Comparison of ENCODE assay signal across 10 cellular contexts in the genomic region with DNA sequence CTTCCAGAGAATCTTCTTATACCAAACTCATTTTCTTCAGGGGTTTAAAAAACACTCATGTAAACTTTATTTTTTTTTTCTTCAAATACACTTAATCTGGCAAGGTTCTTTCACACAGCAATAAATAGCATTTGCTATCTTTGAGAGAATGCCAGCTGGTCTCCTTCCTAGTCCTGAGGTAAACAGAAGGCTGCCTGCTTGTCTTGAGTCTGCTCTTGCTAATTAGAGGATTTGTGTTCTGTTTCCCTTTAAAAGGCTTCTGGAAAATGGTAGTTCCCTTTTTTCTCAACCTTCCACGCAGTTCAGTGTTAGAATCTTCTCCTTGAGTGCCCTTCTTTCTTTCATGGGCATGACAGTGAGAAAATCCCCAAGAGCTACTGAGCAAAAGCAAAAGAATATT.
DNase-seq lines count a peak whose midpoint lies in the region; ATAC-seq and TF ChIP-seq lines count a peak whose summit lies in the region.
"Had no signal": no experiment of that assay in that cellular context is flagged by ENCODE, and none has a peak within 500 bp of the region (broad histone marks: within the 10 kb centered on the region; RNA-seq: fewer than 3 reads in every experiment).

No MANE protein-coding gene starts in this region.

- peak overlapping the region; percentile 80 for H2AFZ ChIP-seq in ACC112 (ENCODE audit: low read length, unreplicated experiment)

- no peaks in the 10 kb centered on the region for H3K79me2 ChIP-seq in ACC112 (ENCODE audit: control insufficient read depth, insufficient read depth, low read length, unreplicated experiment)

- DNase-seq in NCI-H2171 (lab: John Stamatoyannopoulos, UW), result peak; percentile 63
- DNase-seq in coronary artery (ENCODE audit: low spot score), result no peak
- DNase-seq in midbrain (lab: John Stamatoyannopoulos, UW), result peak; percentile 30
- DNase-seq in activated CD4-positive, alpha-beta T cell treated with anti-CD3 and anti-CD28 coated beads, Interleukin-2, amount 50 U/mL, for 48 hours, result no peak
- no peak for DNase-seq in foreskin melanocyte
- no peak for DNase-seq in SKM-1 (lab: John Stamatoyannopoulos, UW; ENCODE audit: unreplicated experiment)
- DNase-seq: activated B cell treated with CpG ODN at 0.5 μM for 24 hours had no signal

- no peak for ATAC-seq in GM18867 (IDR thresholded peaks at IDR 0.05; ENCODE audit: unreplicated experiment)

- H3K4me3 ChIP-seq in ACC112 (ENCODE audit: low read depth, low read length) (no peak overlapping the region), coronary artery (no peak overlapping the region)

- H3K27ac ChIP-seq in ACC112 (ENCODE audit: low read depth, low read length) (no peak overlapping the region), coronary artery (peak overlapping the region; percentile 39 to 82)
- H3K27ac ChIP-seq: C4-2B had no signal

- no peaks in the 10 kb centered on the region for H3K36me3 ChIP-seq in ACC112 (ENCODE audit: insufficient read depth, low read length)

- no peaks in the 10 kb centered on the region for H3K4me1 ChIP-seq in ACC112 (ENCODE audit: control insufficient read depth, insufficient read depth, low read length, unreplicated experiment)

- no peaks in the 10 kb centered on the region for H3K27me3 ChIP-seq in ACC112 (ENCODE audit: insufficient read depth, low read length)

- TF ChIP-seq CTCF in coronary artery (IDR thresholded peaks at IDR 0.05), result no peak

Comparison
In these comparisons a context has a peak if more than half of its experiments do, and no peak if none do; other contexts are left out.
1. DNase-seq: peak in NCI-H2171 (single experiment) and midbrain (single experiment); none in coronary artery (single experiment), activated CD4-positive, alpha-beta T cell treated with anti-CD3 and anti-CD28 coated beads, Interleukin-2, amount 50 U/mL, for 48 hours (0 of 2), foreskin melanocyte (single experiment) and SKM-1 (single experiment).